In the genomic region with DNA sequence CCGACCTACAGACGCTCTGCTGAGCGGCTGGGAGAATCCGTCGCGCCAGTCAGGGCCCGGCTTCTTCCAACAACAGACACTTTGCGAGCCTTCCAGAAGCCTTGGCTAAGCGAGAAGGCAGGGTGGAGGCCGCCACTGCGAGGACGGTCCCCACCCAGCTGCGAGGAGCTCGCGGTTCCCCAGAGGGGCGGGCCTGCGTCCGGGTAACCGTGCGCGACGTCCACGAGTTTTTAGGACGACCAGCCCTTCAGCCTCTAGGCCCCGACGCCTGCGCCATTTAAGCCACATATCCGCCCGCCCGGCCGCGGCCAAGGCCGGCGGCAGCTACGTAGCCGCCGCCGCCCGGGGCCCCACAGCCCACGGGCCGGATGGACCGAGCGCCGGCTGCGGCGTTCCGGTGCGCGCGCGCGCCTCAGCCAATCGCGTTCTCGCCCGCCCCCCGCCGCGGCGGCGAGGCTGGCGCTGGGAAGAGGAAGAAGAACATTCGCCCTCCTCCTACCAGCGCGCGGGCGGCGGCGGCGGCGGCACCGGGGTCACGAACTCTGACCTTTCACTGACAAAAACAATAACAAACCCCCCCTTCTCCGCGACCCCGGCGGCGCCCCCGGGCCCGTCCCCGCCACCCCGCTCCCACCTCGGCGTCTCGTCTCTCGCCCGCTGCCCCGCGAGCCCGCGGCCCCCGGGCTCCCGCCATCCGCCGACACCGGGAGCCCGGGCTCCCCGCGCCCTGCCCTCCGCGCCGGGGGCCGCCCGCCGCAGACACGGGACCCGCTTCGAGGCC, we compare ENCODE assay signal across 8 cellular contexts. TPM values are rescaled to one million over a fixed set of nuclear protein-coding genes. Genes with fewer than 3 reads are reported as not detected.
DNase-seq lines count a peak whose midpoint lies in the region; ATAC-seq and TF ChIP-seq lines count a peak whose summit lies in the region.

A gene (plus strand): TSS at position 479 of the 781 bp plus-strand sequence. CDS start 56,332 bp downstream, outside the sequence.

- H3K4me3 ChIP-seq in GM12865 (ENCODE audit: low read depth, low read length): peak within 1 kb of the TSS; percentile 99
- peak within 1 kb of the TSS; percentile 66 to 100 (median 94) for H3K4me3 ChIP-seq in adrenal gland
- peak within 1 kb of the TSS; percentile 91 to 93 for H3K4me3 ChIP-seq in prostate gland
- H3K4me3 ChIP-seq in upper lobe of right lung: peak within 1 kb of the TSS; percentile 81

- no peaks in the 10 kb centered on the region for H3K27me3 ChIP-seq in adrenal gland
- no peaks in the 10 kb centered on the region for H3K27me3 ChIP-seq in prostate gland (replicated peaks; ENCODE audit: insufficient read depth)
- no peaks in the 10 kb centered on the region for H3K27me3 ChIP-seq in upper lobe of right lung

- TF ChIP-seq POLR2A in adrenal gland (IDR thresholded peaks at IDR 0.05) (peak; percentile 87 to 91), prostate gland (IDR thresholded peaks at IDR 0.05) (peak; percentile 55)

- DNase-seq in GM12865 (ENCODE audit: low read depth) (peak; percentile 91), NCI-H1105 treated with DMSO at 0.1 percent for 48 hours (lab: John Stamatoyannopoulos, UW) (peak; percentile 67), adrenal gland (peak; percentile 84 to 93 (median 89)), left cardiac atrium (peak; percentile 89), prostate gland (ENCODE audit: low spot score) (peak; percentile 81), upper lobe of right lung (peak; percentile 95)

- H3K4me1 ChIP-seq in adrenal gland (replicated peaks in 1 of 2) (peaks cover 14 to 36% of the 10 kb centered on the region in 2 donors), prostate gland (replicated peaks) (peaks cover 7% of the 10 kb centered on the region), upper lobe of right lung (peaks cover 19% of the 10 kb centered on the region)

- peak within 1 kb of the TSS; percentile 96 to 99 (median 99) for H3K27ac ChIP-seq in adrenal gland
- H3K27ac ChIP-seq in prostate gland: peak within 1 kb of the TSS; percentile 98 to 99
- H3K27ac ChIP-seq in upper lobe of right lung: peak within 1 kb of the TSS; percentile 99

- H3K9me3 ChIP-seq in adrenal gland (replicated peaks in 1 of 3): no peaks in the 10 kb centered on the region
- no peaks in the 10 kb centered on the region for H3K9me3 ChIP-seq in prostate gland
- H3K9me3 ChIP-seq in upper lobe of right lung: no peaks in the 10 kb centered on the region

- WGBS in adrenal gland, 4 donors: 0 to 2% (median 0%) methylated on average over 11 to 108 of the region's 108 CpGs
- WGBS in prostate gland: 1% methylated on average over 94 of the region's 108 CpGs

- ATAC-seq in HG02623 (IDR thresholded peaks at IDR 0.05; ENCODE audit: unreplicated experiment) (peak; percentile 51), left cardiac atrium (peak; percentile 73 to 84), upper lobe of right lung (peak; percentile 85)

- intact Hi-C loops in T-helper 1 cell treated with Interleukin-12 subunit alpha and Interleukin-12 subunit beta and Interleukin-4 antibody, amounts not matched to agents 30 ng/mL and 1 ng/mL, for 36 hours (cut with micrococcal nuclease): loop anchor here (1.0 to 10.0 kb wide), 9 partner anchors 259 to 1935 kb away; a partner anchor contains a TSS
- intact Hi-C loops in adrenal gland (cut with DNase I) (loop anchor here in 1 of 2 donors (10.0 kb wide), 1 partner anchor 58 kb away; no protein-coding TSS in a partner anchor), left cardiac atrium (cut with DNase I) (no loop called here), prostate gland (cut with DNase I) (no loop called here), upper lobe of right lung (cut with DNase I) (no loop called here)

- TF ChIP-seq CTCF in GM12865 (IDR thresholded peaks at IDR 0.05; ENCODE audit: insufficient read depth, low read depth, low read length, missing control alignments) (no peak), adrenal gland (IDR thresholded peaks at IDR 0.05) (no peak), prostate gland (IDR thresholded peaks at IDR 0.05) (no peak), upper lobe of right lung (IDR thresholded peaks at IDR 0.05) (no peak)

- H3K36me3 ChIP-seq in adrenal gland (replicated peaks in 1 of 2) (peaks cover 0 to 17% of the 10 kb centered on the region in 2 donors), prostate gland (peaks cover 0 to 5% of the 10 kb centered on the region in 2 donors), upper lobe of right lung (peaks cover 34% of the 10 kb centered on the region)

RNA-seq across cellular contexts. Expression of the gene that starts here (rescaled TPM):
- 61.5 and 62.1 TPM in 2 replicates for total RNA-seq in T-helper 1 cell treated with Interleukin-12 subunit alpha and Interleukin-12 subunit beta and Interleukin-4 antibody, amounts not matched to agents 30 ng/mL and 1 ng/mL, for 36 hours
- total RNA-seq in adrenal gland (10 to 100 TPM; 13.3 to 42.2 (median 31.4) TPM), left cardiac atrium (10 to 100 TPM; 28.5 to 29.1 TPM), prostate gland (10 to 100 TPM; 36.8 to 78.5 TPM), upper lobe of right lung (52.5 TPM)
- polyA plus RNA-seq in adrenal gland: 10 to 100 TPM in 1 of 3 donors, 1 to 10 TPM in 2; 6.4 to 15.7 (median 8.9) TPM

Comparison
In these comparisons a context has a peak if more than half of its experiments do, and no peak if none do; other contexts are left out.
1. Peak in every context shown above with its lines: DNase-seq, ATAC-seq, H3K4me3 ChIP-seq and H3K27ac ChIP-seq.